ENCODE assay signal across 8 cellular contexts in the genomic region with DNA sequence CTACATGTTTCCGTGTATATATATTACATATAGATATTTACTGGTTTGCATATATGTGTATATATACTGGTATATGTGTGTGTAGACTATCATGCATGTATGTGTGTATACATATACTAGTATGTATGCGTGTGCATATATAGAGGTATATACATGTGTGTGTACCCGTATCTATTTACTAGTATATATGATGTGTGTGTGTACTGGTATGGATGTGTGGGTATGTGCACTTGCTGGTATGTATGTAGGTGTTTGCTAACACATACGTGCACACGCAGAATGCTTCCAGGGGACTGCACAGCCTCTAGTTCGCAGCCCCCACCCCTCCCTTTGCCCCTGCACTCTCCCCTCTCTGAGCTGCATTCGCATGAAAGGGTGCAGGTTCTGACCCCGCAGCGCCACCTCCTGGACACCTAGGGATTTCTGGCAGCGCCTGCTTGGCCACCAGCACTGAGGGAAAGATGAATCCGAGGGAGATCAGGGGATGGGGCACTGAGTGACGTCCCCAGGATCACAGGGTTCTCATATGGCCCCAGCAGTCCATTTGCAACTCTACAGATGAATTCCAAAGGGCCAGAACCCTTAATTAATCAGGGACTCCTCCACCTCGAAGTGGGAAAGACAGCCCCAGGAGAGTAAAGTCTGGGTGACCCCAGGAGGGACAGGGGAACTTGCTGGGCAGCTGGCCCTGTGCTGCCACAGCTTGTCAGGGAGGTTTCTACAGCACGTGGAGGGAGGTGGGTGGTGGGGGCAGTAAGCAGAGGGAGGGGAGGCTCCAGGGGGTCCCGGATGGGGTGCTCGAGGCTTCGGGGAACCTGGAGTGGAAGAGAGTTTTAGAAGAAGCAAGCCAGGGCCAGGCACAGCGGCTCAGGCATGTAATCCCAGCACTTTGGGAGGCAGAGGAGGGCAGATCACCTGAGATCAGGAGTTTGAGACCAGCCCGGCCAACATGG.
DNase-seq lines count a peak whose midpoint lies in the region; ATAC-seq lines count a peak whose summit lies in the region.

No MANE protein-coding gene starts in this region.

- no peak overlapping the region for H3K4me3 Mint-ChIP-seq in stimulated activated memory B cell treated with anti-CD40 and anti-IgM and Interleukin-4, amounts not matched to agents 10 μg/mL and 1 μg/mL and 100 μg/mL, for 72 hours

- DNase-seq in EH (ENCODE audit: low read depth) = peak; percentile 67
- peak; percentile 65 for DNase-seq in NCI-H748 treated with DMSO at 0.1 percent for 48 hours (lab: John Stamatoyannopoulos, UW)
- DNase-seq in activated CD8-positive, alpha-beta memory T cell treated with anti-CD3 and anti-CD28 coated beads for 24 hours = peak; percentile 85
- peak; percentile 71 for DNase-seq in epidermal melanocyte (ENCODE audit: insufficient read length, low spot score)
- peak; percentile 16 for DNase-seq in middle frontal gyrus (ENCODE audit: extremely low spot score, low spot score)
- DNase-seq in GOT3 (lab: John Stamatoyannopoulos, UW) = no peak

- peak; percentile 58 for ATAC-seq in HG03064 (IDR thresholded peaks at IDR 0.05; ENCODE audit: low read depth, unreplicated experiment)
- ATAC-seq in stimulated activated memory B cell treated with anti-CD40 and anti-IgM and Interleukin-4, amounts not matched to agents 10 μg/mL and 1 μg/mL and 100 μg/mL, for 72 hours = peak; percentile 13

- H3K27ac Mint-ChIP-seq in stimulated activated memory B cell treated with anti-CD40 and anti-IgM and Interleukin-4, amounts not matched to agents 10 μg/mL and 1 μg/mL and 100 μg/mL, for 72 hours = no peak overlapping the region

- peaks cover 8% of the 10 kb centered on the region for H3K4me1 Mint-ChIP-seq in stimulated activated memory B cell treated with anti-CD40 and anti-IgM and Interleukin-4, amounts not matched to agents 10 μg/mL and 1 μg/mL and 100 μg/mL, for 72 hours

- peaks cover 63% of the 10 kb centered on the region for H3K27me3 Mint-ChIP-seq in stimulated activated memory B cell treated with anti-CD40 and anti-IgM and Interleukin-4, amounts not matched to agents 10 μg/mL and 1 μg/mL and 100 μg/mL, for 72 hours

- H3K9me3 Mint-ChIP-seq in stimulated activated memory B cell treated with anti-CD40 and anti-IgM and Interleukin-4, amounts not matched to agents 10 μg/mL and 1 μg/mL and 100 μg/mL, for 72 hours = no peaks in the 10 kb centered on the region

- H3K36me3 Mint-ChIP-seq in stimulated activated memory B cell treated with anti-CD40 and anti-IgM and Interleukin-4, amounts not matched to agents 10 μg/mL and 1 μg/mL and 100 μg/mL, for 72 hours = no peaks in the 10 kb centered on the region
